ENCODE assay signal across 23 cellular contexts in the genomic region with DNA sequence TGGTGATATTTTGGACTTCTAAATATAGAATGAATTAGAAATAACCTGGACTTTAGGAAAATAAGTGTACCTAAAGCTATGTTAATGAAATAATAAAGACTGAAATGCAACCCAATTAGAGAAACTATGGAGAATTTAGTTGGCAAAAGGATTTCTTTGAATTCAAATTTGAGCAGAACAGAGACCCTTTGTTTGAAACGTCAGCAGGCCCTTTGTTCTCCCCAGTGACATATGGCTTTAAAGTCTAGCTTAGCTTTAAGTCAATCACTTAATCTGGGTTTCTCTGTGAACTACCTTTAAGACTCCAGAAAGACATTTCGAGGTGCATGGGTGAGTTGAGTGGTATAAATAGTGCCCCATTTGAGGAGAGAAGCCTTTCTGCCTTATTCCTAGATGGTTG.
DNase-seq lines count a peak whose midpoint lies in the region; FAIRE-seq and TF ChIP-seq lines count a peak whose summit lies in the region.
"Had no signal": no experiment of that assay in that cellular context is flagged by ENCODE, and none has a peak within 500 bp of the region (broad histone marks: within the 10 kb centered on the region; RNA-seq: fewer than 3 reads in every experiment).

No MANE protein-coding gene starts in this region.

- H3K27me3 Mint-ChIP-seq in immature natural killer cell (ENCODE audit: low read depth in 3 of 3) = peaks cover 3 to 11% (median 8%) of the 10 kb centered on the region in 3 donors
- no peaks in the 10 kb centered on the region for H3K27me3 Mint-ChIP-seq in CD4-positive, alpha-beta memory T cell

- intact Hi-C loops in CD4-positive, alpha-beta memory T cell (cut with micrococcal nuclease) = no loop called here

- peak; percentile 13 for FAIRE-seq in GM12891 (lab: Jason Lieb, UNC)
- FAIRE-seq: GM18507 had no signal

- no peak overlapping the region for H3K27ac ChIP-seq in CD4-positive, alpha-beta memory T cell (ENCODE audit: low read depth, low read length)
- H3K27ac ChIP-seq: KMS-11, SJCRH30 had no signal

- peaks cover 0 to 5% (median 1%) of the 10 kb centered on the region in 3 donors for H3K36me3 Mint-ChIP-seq in immature natural killer cell
- no peaks in the 10 kb centered on the region for H3K36me3 Mint-ChIP-seq in CD4-positive, alpha-beta memory T cell

- no peak overlapping the region for H3K4me3 Mint-ChIP-seq in immature natural killer cell
- no peak overlapping the region for H3K4me3 Mint-ChIP-seq in CD4-positive, alpha-beta memory T cell

- no peaks in the 10 kb centered on the region for H3K9me3 Mint-ChIP-seq in immature natural killer cell
- peaks cover 0 to 5% (median 1%) of the 10 kb centered on the region in 8 donors for H3K9me3 Mint-ChIP-seq in CD4-positive, alpha-beta memory T cell

- POLR2A ChIA-PET in CD4-positive, alpha-beta memory T cell (lab: Charles Lee; ENCODE audit: partially characterized antibody) = no interaction called here

- no peaks in the 10 kb centered on the region for H3K4me1 ChIP-seq in CD4-positive, alpha-beta memory T cell (ENCODE audit: insufficient read depth, low read length)

- H3K4me1 Mint-ChIP-seq in immature natural killer cell = no peaks in the 10 kb centered on the region
- no peaks in the 10 kb centered on the region for H3K4me1 Mint-ChIP-seq in CD4-positive, alpha-beta memory T cell

- no peak overlapping the region for H3K4me3 ChIP-seq in CD4-positive, alpha-beta memory T cell (ENCODE audit: low read length in 2 of 2)
- H3K4me3 ChIP-seq: SJCRH30 had no signal

- no peaks in the 10 kb centered on the region for H3K36me3 ChIP-seq in CD4-positive, alpha-beta memory T cell (ENCODE audit: insufficient read depth, low read length)
- H3K36me3 ChIP-seq: SJCRH30 had no signal

- no peak overlapping the region for H3K27ac Mint-ChIP-seq in immature natural killer cell
- no peak overlapping the region for H3K27ac Mint-ChIP-seq in CD4-positive, alpha-beta memory T cell

- CTCF ChIA-PET in CD4-positive, alpha-beta memory T cell (lab: Charles Lee; ENCODE audit: partially characterized antibody) = no interaction called here

- DNase-seq in GM12891 (ENCODE audit: insufficient read length, low spot score) = no peak
- DNase-seq in NCI-H82 treated with DMSO at 0.1 percent for 48 hours (lab: John Stamatoyannopoulos, UW; ENCODE audit: unreplicated experiment) = peak; percentile 87
- peak; percentile 63 for DNase-seq in globus pallidus (ENCODE audit: low spot score)
- peak; percentile 81 for DNase-seq in pons (ENCODE audit: low spot score)
- DNase-seq in SHP77 treated with DMSO at 0.1 percent for 48 hours (lab: John Stamatoyannopoulos, UW) = no peak
- DNase-seq in immature natural killer cell = no peak
- DNase-seq in stimulated activated CD8-positive, alpha-beta memory T cell treated with anti-CD3 and anti-CD28 coated beads, Interleukin-4, amount 100 ng/mL, for 48 hours = no peak
- no peak for DNase-seq in CD4-positive, alpha-beta memory T cell
- DNase-seq: 8988T; ACHN; GOT3; HCEC 1CT; MM.1S; NCI-H1694; NCI-H2029 treated with DMSO at 0.1 percent for 48 hours; NCI-H345; NCI-H510A treated with DMSO at 0.1 percent for 48 hours; NCI-H748 treated with DMSO at 0.1 percent for 48 hours; NK-92 treated with Interleukin-12 subunit alpha and Interleukin-12 subunit beta, amount 100 ng/mL, for 24 hours; PC-3; SJCRH30 had no signal

- H3K9me3 ChIP-seq in CD4-positive, alpha-beta memory T cell (ENCODE audit: control insufficient read depth in 1 of 2, low read length in 2 of 2) = no peaks in the 10 kb centered on the region
- H3K9me3 ChIP-seq: SJCRH30 had no signal

- TF ChIP-seq POLR2A in GM12891 (IDR thresholded peaks at IDR 0.05; ENCODE audit: low read depth, low read length) = no peak

- no peaks in the 10 kb centered on the region for H3K27me3 ChIP-seq in CD4-positive, alpha-beta memory T cell (ENCODE audit: insufficient read depth, low read length)
- H3K27me3 ChIP-seq: SJCRH30 had no signal

TF ChIP-seq in GM12891, 5 proteins besides CTCF, POLR2A, EP300 and RAD21:
- TF ChIP-seq PAX5 (IDR thresholded peaks at IDR 0.05; ENCODE audit: insufficient read depth, low read length, severe bottlenecking) = no peak
- TF ChIP-seq TAF1 (IDR thresholded peaks at IDR 0.05; ENCODE audit: low read depth, low read length) = no peak
- TF ChIP-seq SPI1 (IDR thresholded peaks at IDR 0.05; ENCODE audit: low read depth, low read length) = no peak
- no peak for TF ChIP-seq POLR2AphosphoS5 (IDR thresholded peaks at IDR 0.05; ENCODE audit: low read depth, low read length)
- no peak for TF ChIP-seq POU2F2 (IDR thresholded peaks at IDR 0.05; ENCODE audit: low read depth, low read length)

Comparison
In these comparisons a context has a peak if more than half of its experiments do, and no peak if none do; other contexts are left out.
1. DNase-seq: peak in NCI-H82 treated with DMSO at 0.1 percent for 48 hours (single experiment), globus pallidus (single experiment) and pons (single experiment); none in GM12891 (single experiment), SHP77 treated with DMSO at 0.1 percent for 48 hours (single experiment), immature natural killer cell (0 of 3), stimulated activated CD8-positive, alpha-beta memory T cell treated with anti-CD3 and anti-CD28 coated beads, Interleukin-4, amount 100 ng/mL, for 48 hours (single experiment) and CD4-positive, alpha-beta memory T cell (0 of 5).